In the genomic region with DNA sequence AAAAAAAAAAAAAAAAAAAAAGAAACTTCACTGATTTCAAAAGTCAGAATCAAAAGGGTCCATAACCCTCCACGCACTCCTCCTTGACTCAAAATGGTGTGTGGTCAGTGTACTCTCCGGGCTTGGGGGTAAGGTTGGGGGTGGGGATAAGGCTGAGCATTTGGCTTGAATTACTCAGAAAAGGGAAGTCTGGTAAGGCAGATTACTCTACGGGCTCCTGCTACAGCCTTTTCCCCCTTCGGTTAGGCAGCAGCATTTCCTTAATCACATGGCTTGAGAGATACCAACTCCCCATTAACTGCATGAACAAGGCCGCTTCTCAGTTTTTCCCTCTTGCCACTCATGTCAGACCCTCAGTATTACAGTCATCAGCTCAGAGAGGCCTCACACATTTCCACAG, we compare ENCODE assay signal across 16 cellular contexts.
"Had no signal": no experiment of that assay in that cellular context is flagged by ENCODE, and none has a peak within 500 bp of the region (broad histone marks: within the 10 kb centered on the region; RNA-seq: fewer than 3 reads in every experiment).

No MANE protein-coding gene starts in this region.

- DNase-seq: activated B cell treated with CpG ODN at 0.5 μM for 24 hours; activated CD4-positive, alpha-beta T cell treated with anti-CD3 and anti-CD28 coated beads, Interleukin-2, amount 10 ng/mL, durations not matched to agents 24 days and 14 days; activated naive CD4-positive, alpha-beta T cell treated with anti-CD3 and anti-CD28 coated beads for 36 hours; adrenal gland; central memory CD4-positive, alpha-beta T cell; effector CD4-positive, alpha-beta T cell; heart left ventricle; kidney; ovary; stimulated activated CD4-positive, alpha-beta T cell treated with anti-CD3 and anti-CD28 coated beads, Interleukin-4, amount 100 ng/mL, for 1 hour; stimulated activated CD8-positive, alpha-beta memory T cell treated with anti-CD3 and anti-CD28 coated beads, Interleukin-4, amount 100 ng/mL, for 48 hours; stimulated activated naive CD8-positive, alpha-beta T cell treated with anti-CD3 and anti-CD28 coated beads, Interleukin-15, Interleukin-2, amounts not matched to agents 100 U/mL and 50 U/mL, for 24 hours; T1000; testis; upper lobe of right lung had no signal

- ATAC-seq: activated T-helper 17 cell treated with anti-CD3 and anti-CD28 coated beads, Interleukin-2, amount 50 U/mL, for 72 hours; heart left ventricle; stimulated activated naive CD8-positive, alpha-beta T cell treated with anti-CD3 and anti-CD28 coated beads, Interleukin-15, Interleukin-2, amounts not matched to agents 100 U/mL and 50 U/mL, for 24 hours; upper lobe of right lung had no signal
